ENCODE assay signal across 8 cellular contexts in genomic region chr16:15154005-15154404, GRCh38. TPM values are rescaled to one million over a fixed set of nuclear protein-coding genes. Genes with fewer than 3 reads are reported as not detected.
DNase-seq lines count a peak whose midpoint lies in the region; ATAC-seq and TF ChIP-seq lines count a peak whose summit lies in the region.
"Not testable (repeated sequence)": the region's sequence is repeated elsewhere in the genome, so short reads cannot be mapped to it uniquely, and the experiment has no call there.

No MANE protein-coding gene starts in this region.

- intact Hi-C loops in HCT116 (cut with micrococcal nuclease); natural killer cell (cut with micrococcal nuclease): not testable (repeated sequence)

- not testable (repeated sequence) for H2AFZ ChIP-seq in HCT116 (ENCODE audit: low read depth, low read length, poor library complexity, severe bottlenecking)

- TF ChIP-seq RAD21 in HCT116 (IDR thresholded peaks at IDR 0.05; ENCODE audit: low read depth) = not testable (repeated sequence)

- H3K36me3 ChIP-seq in HCT116 (ENCODE audit: control insufficient read depth in 1 of 2, insufficient read depth in 2 of 2, low read length in 2 of 2); right atrium auricular region: not testable (repeated sequence)

- H3K9me2 ChIP-seq in HCT116 (ENCODE audit: insufficient read depth) = not testable (repeated sequence)

- not testable (repeated sequence) for H3K27ac Mint-ChIP-seq in natural killer cell

- not testable (repeated sequence) for H3K9me3 Mint-ChIP-seq in natural killer cell

- DNase-seq in AG04450 (ENCODE audit: low read depth, low spot score); HCT116 (ENCODE audit: low read depth, low spot score); right atrium auricular region (ENCODE audit: low spot score); natural killer cell: not testable (repeated sequence)
- DNase-seq in OCI-M1 (lab: John Stamatoyannopoulos, UW) = peak; percentile 3
- peak; percentile 40 for DNase-seq in activated CD8-positive, alpha-beta memory T cell treated with anti-CD3 and anti-CD28 coated beads, Interleukin-2, amount 50 U/mL, for 4 hours
- DNase-seq in cerebellum (ENCODE audit: low spot score) = peak; percentile 1
- DNase-seq in stimulated activated CD8-positive, alpha-beta memory T cell treated with anti-CD3 and anti-CD28 coated beads, Interleukin-4, amount 100 ng/mL, for 24 hours (ENCODE audit: low read depth) = peak; percentile 7

- H3K4me2 ChIP-seq in HCT116 (ENCODE audit: low read length) = peak overlapping the region; percentile 45; the same call in 1 of the 2 replicates

- H3K79me2 ChIP-seq in HCT116 (ENCODE audit: insufficient read depth, low read length) = not testable (repeated sequence)

- H3K9ac ChIP-seq in HCT116 (ENCODE audit: low read length) = peak overlapping the region; percentile 55

- H4K20me1 ChIP-seq in HCT116 (ENCODE audit: insufficient read depth) = not testable (repeated sequence)

- H3K27me3 ChIP-seq in AG04450 (ENCODE audit: control insufficient read depth, insufficient read depth, low read length); HCT116 (ENCODE audit: insufficient read depth, low read length); right atrium auricular region: not testable (repeated sequence)

- H3K36me3 Mint-ChIP-seq in natural killer cell = not testable (repeated sequence)

- H3K4me3 ChIP-seq in AG04450 (ENCODE audit: low read depth, low read length) (peak overlapping the region; percentile 56), HCT116 (replicated peaks in 1 of 2; ENCODE audit: low read depth in 1 of 2, low read length in 2 of 2) (peak overlapping the region; percentile 45 to 54), right atrium auricular region (peak overlapping the region; percentile 64 to 67)

- not testable (repeated sequence) for TF ChIP-seq POLR2A in HCT116 (IDR thresholded peaks at IDR 0.05; ENCODE audit: borderline replicate concordance, extremely low read depth, insufficient read depth, insufficient read length)

- not testable (repeated sequence) for H3K27me3 Mint-ChIP-seq in natural killer cell (ENCODE audit: low read depth in 2 of 2)

- H3K4me1 Mint-ChIP-seq in natural killer cell = not testable (repeated sequence)

- CTCF ChIA-PET in AG04450 (lab: Charles Lee); HCT116 (lab: Charles Lee): not testable (repeated sequence)

- RAD21 ChIA-PET in HCT116 (lab: Charles Lee; ENCODE audit: low non-redundant PET in 1 of 2, low total read pairs in 2 of 2, uncharacterized antibody in 2 of 2, unreplicated experiment in 2 of 2) = not testable (repeated sequence)

- POLR2A ChIA-PET in AG04450 (lab: Yijun Ruan, JAX); HCT116 (lab: Charles Lee): not testable (repeated sequence)

- not testable (repeated sequence) for TF ChIP-seq CTCF in AG04450 (IDR thresholded peaks at IDR 0.05; ENCODE audit: low read depth, low read length); HCT116 (IDR thresholded peaks at IDR 0.05 in 2 of 3, conservative IDR thresholded peaks at IDR 0.05 in 1 of 3; ENCODE audit: borderline replicate concordance in 1 of 3, insufficient read depth in 1 of 3, low read depth in 2 of 3, low read length in 2 of 3); right atrium auricular region (IDR thresholded peaks at IDR 0.05); natural killer cell (IDR thresholded peaks at IDR 0.05)

- not testable (repeated sequence) for BruUV-seq in HCT116 (replicated peaks; lab: Mats Ljungman, UMichigan)

- not testable (repeated sequence) for H3K9me3 ChIP-seq in AG04450 (ENCODE audit: control insufficient read depth, insufficient read depth, low read length); HCT116 (ENCODE audit: control insufficient read depth in 1 of 2, insufficient read depth in 1 of 2, low read depth in 1 of 2, low read length in 2 of 2); right atrium auricular region

- peak overlapping the region; percentile 59 for H3K4me3 Mint-ChIP-seq in natural killer cell

- not testable (repeated sequence) for H3K4me1 ChIP-seq in HCT116 (ENCODE audit: control insufficient read depth in 1 of 2, insufficient read depth in 2 of 2, low read length in 2 of 2); right atrium auricular region

- not testable (repeated sequence) for ATAC-seq in HCT116, natural killer cell

- not testable (repeated sequence) for H3K27ac ChIP-seq in AG04450 (ENCODE audit: low read depth, low read length)
- H3K27ac ChIP-seq in HCT116 (ENCODE audit: low read depth, low read length) (peak overlapping the region; percentile 62; the same call in 1 of the 2 replicates), right atrium auricular region (peak overlapping the region; percentile 78 to 86)

RNA-seq across cellular contexts. Expression of gene RRN3, which starts 59.9 kb away (rescaled TPM):
- polyA plus RNA-seq in AG04450 (2011; rRNA removed) = 38.0 and 45.3 TPM in 2 replicates
- 30.7 and 35.9 TPM in 2 replicates for polyA minus RNA-seq in AG04450 (2011; rRNA and poly(A)+ RNA removed)
- 57.7 TPM for total RNA-seq in HCT116 (2021; ENCODE audit: unreplicated experiment)
- 25.4 and 35.0 TPM in 2 replicates for polyA plus RNA-seq in HCT116 (2012)
- 46.9 TPM for total RNA-seq in cerebellum
- 10 to 100 TPM; 12.9 to 16.9 TPM for total RNA-seq in right atrium auricular region
- total RNA-seq in natural killer cell = 10 to 100 TPM; 40.8 to 45.3 (median 43.4) TPM
